25 cellular contexts compared by ENCODE assay signal in the genomic region with DNA sequence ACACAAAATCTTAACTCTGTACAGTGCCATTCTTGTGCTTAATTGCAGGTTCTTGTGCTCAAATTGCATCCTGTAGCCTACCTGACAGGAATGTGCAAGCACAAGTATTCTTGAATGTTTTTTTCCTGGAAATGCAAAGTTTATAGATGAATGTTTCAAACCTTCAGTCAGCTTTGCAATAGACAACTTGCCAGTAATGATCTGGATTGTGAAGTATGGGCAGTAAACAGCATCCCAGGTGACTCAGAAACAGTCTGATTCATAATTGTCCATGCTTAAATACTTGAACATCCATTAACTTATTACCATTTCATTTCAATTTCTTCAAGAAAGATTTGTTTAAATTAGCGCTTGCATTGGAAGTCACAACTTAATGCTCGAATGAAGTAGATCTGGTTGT.
A peak's percentile ranks its signal among the peaks of the same experiment; 100 is the strongest.
DNase-seq lines count a peak whose midpoint lies in the region; ATAC-seq and TF ChIP-seq lines count a peak whose summit lies in the region.
"Had no signal": no experiment of that assay in that cellular context is flagged by ENCODE, and none has a peak within 500 bp of the region (broad histone marks: within the 10 kb centered on the region; RNA-seq: fewer than 3 reads in every experiment).

No MANE protein-coding gene starts in this region.

- no peak overlapping the region for H2BK5ac ChIP-seq in IMR-90 (ENCODE audit: low read depth, low read length, poor library complexity, severe bottlenecking)

- no peak overlapping the region for H2AFZ ChIP-seq in IMR-90 (replicated peaks; ENCODE audit: low read length, poor library complexity)
- H2AFZ ChIP-seq: GM23338 had no signal

- no peak for ATAC-seq in IMR-90 (ENCODE audit: low read depth)
- ATAC-seq in stimulated activated memory B cell treated with anti-CD40 and anti-IgM and Interleukin-4, amounts not matched to agents 10 μg/mL and 1 μg/mL and 100 μg/mL, for 72 hours, result no peak
- ATAC-seq: GM12878, GM23338 had no signal

- H3K23ac ChIP-seq in IMR-90 (ENCODE audit: low read depth, low read length), result no peak overlapping the region

- no peak overlapping the region for H3K27ac Mint-ChIP-seq in activated T-helper 1 cell treated with anti-CD3 and anti-CD28 coated beads, Interleukin-12 subunit alpha, Interleukin-12 subunit beta, Interleukin-2, Interleukin-4 antibody, amounts not matched to agents 30 ng/mL and 10 ng/mL and 1 ng/mL, durations not matched to agents 14 hours and 24 hours and 36 hours
- no peak overlapping the region for H3K27ac Mint-ChIP-seq in stimulated activated memory B cell treated with anti-CD40 and anti-IgM and Interleukin-4, amounts not matched to agents 10 μg/mL and 1 μg/mL and 100 μg/mL, for 72 hours
- H3K27ac Mint-ChIP-seq: CD4-positive, alpha-beta T cell; GM23338 had no signal

- no peaks in the 10 kb centered on the region for H3K9me1 ChIP-seq in IMR-90 (ENCODE audit: insufficient read depth, low read length)

- no peaks in the 10 kb centered on the region for H3K27me3 ChIP-seq in IMR-90 (ENCODE audit: control insufficient read depth, insufficient read depth, low read length)
- H3K27me3 ChIP-seq: BLaER1 treated with 17β-estradiol and CSF1 and Interleukin-3, amounts not matched to agents 10 nM and 100 nM had no signal

- TF ChIP-seq RAD21 in IMR-90 (IDR thresholded peaks at IDR 0.05; ENCODE audit: low read length), result no peak

- H2BK20ac ChIP-seq in IMR-90 (ENCODE audit: low read depth, low read length), result no peak overlapping the region

- H3K4ac ChIP-seq in IMR-90 (ENCODE audit: low read depth, low read length), result no peak overlapping the region

- intact Hi-C loops in IMR-90 (cut with micrococcal nuclease), result no loop called here
- intact Hi-C loops in activated T-helper 1 cell treated with anti-CD3 and anti-CD28 coated beads, Interleukin-12 subunit alpha, Interleukin-12 subunit beta, Interleukin-2, Interleukin-4 antibody, amounts not matched to agents 30 ng/mL and 10 ng/mL and 1 ng/mL, durations not matched to agents 14 hours and 24 hours and 36 hours (cut with micrococcal nuclease), result no loop called here

- no peak overlapping the region for H3K27ac ChIP-seq in IMR-90 (ENCODE audit: insufficient read depth, low read length)
- H3K27ac ChIP-seq: BLaER1 treated with 17β-estradiol and CSF1 and Interleukin-3, amounts not matched to agents 10 nM and 100 nM had no signal

- H4K20me1 ChIP-seq in IMR-90 (ENCODE audit: insufficient read depth, low read length), result no peaks in the 10 kb centered on the region
- H4K20me1 ChIP-seq: BLaER1 treated with 17β-estradiol and CSF1 and Interleukin-3, amounts not matched to agents 10 nM and 100 nM had no signal

- H4K91ac ChIP-seq in IMR-90 (ENCODE audit: insufficient read depth, low read depth, low read length), result no peak overlapping the region

- TF ChIP-seq POLR2A in IMR-90 (IDR thresholded peaks at IDR 0.05; ENCODE audit: low read depth, low read length), result no peak

- H2AK5ac ChIP-seq in IMR-90 (ENCODE audit: low read depth, low read length), result no peak overlapping the region

- no peaks in the 10 kb centered on the region for H3K9me3 ChIP-seq in IMR-90 (ENCODE audit: control insufficient read depth, insufficient read depth, low read length)
- H3K9me3 ChIP-seq: BLaER1 treated with 17β-estradiol and CSF1 and Interleukin-3, amounts not matched to agents 10 nM and 100 nM had no signal

- H2BK15ac ChIP-seq in IMR-90 (ENCODE audit: low read depth, low read length), result no peak overlapping the region

- H3K18ac ChIP-seq in IMR-90 (ENCODE audit: low read depth, low read length), result no peak overlapping the region

- no peak overlapping the region for H4K8ac ChIP-seq in IMR-90 (ENCODE audit: low read depth in 2 of 2, low read length in 2 of 2)

- no peak overlapping the region for H3K4me2 ChIP-seq in IMR-90 (ENCODE audit: low read depth, low read length)
- H3K4me2 ChIP-seq: BLaER1 treated with 17β-estradiol and CSF1 and Interleukin-3, amounts not matched to agents 10 nM and 100 nM; GM23338 had no signal

- no peaks in the 10 kb centered on the region for H3K9me3 Mint-ChIP-seq in activated T-helper 1 cell treated with anti-CD3 and anti-CD28 coated beads, Interleukin-12 subunit alpha, Interleukin-12 subunit beta, Interleukin-2, Interleukin-4 antibody, amounts not matched to agents 30 ng/mL and 10 ng/mL and 1 ng/mL, durations not matched to agents 14 hours and 24 hours and 36 hours
- no peaks in the 10 kb centered on the region for H3K9me3 Mint-ChIP-seq in stimulated activated memory B cell treated with anti-CD40 and anti-IgM and Interleukin-4, amounts not matched to agents 10 μg/mL and 1 μg/mL and 100 μg/mL, for 72 hours
- H3K9me3 Mint-ChIP-seq: CD4-positive, alpha-beta T cell; GM23338; H9 had no signal

- no peak overlapping the region for H4K5ac ChIP-seq in IMR-90 (ENCODE audit: low read depth, low read length)

- H3K4me3 ChIP-seq in IMR-90 (ENCODE audit: insufficient read depth, low read depth, low read length) (no peak overlapping the region), fibroblast of mammary gland (ENCODE audit: control insufficient read depth, low read depth, low read length) (no peak overlapping the region)
- H3K4me3 ChIP-seq: BLaER1 treated with 17β-estradiol and CSF1 and Interleukin-3, amounts not matched to agents 10 nM and 100 nM; GM12878; GM23338 had no signal

- in situ Hi-C loops in IMR-90 (cut with MboI; ENCODE audit: low sequenced_read_pairs), result no loop called here

- H3K4me3 Mint-ChIP-seq in activated T-helper 1 cell treated with anti-CD3 and anti-CD28 coated beads, Interleukin-12 subunit alpha, Interleukin-12 subunit beta, Interleukin-2, Interleukin-4 antibody, amounts not matched to agents 30 ng/mL and 10 ng/mL and 1 ng/mL, durations not matched to agents 14 hours and 24 hours and 36 hours, result no peak overlapping the region
- no peak overlapping the region for H3K4me3 Mint-ChIP-seq in stimulated activated memory B cell treated with anti-CD40 and anti-IgM and Interleukin-4, amounts not matched to agents 10 μg/mL and 1 μg/mL and 100 μg/mL, for 72 hours
- H3K4me3 Mint-ChIP-seq: CD4-positive, alpha-beta T cell; GM23338; H9 had no signal

- peaks cover 2% of the 10 kb centered on the region for H3K27me3 Mint-ChIP-seq in activated T-helper 1 cell treated with anti-CD3 and anti-CD28 coated beads, Interleukin-12 subunit alpha, Interleukin-12 subunit beta, Interleukin-2, Interleukin-4 antibody, amounts not matched to agents 30 ng/mL and 10 ng/mL and 1 ng/mL, durations not matched to agents 14 hours and 24 hours and 36 hours (ENCODE audit: insufficient read depth)
- peaks cover 22% of the 10 kb centered on the region for H3K27me3 Mint-ChIP-seq in stimulated activated memory B cell treated with anti-CD40 and anti-IgM and Interleukin-4, amounts not matched to agents 10 μg/mL and 1 μg/mL and 100 μg/mL, for 72 hours
- H3K27me3 Mint-ChIP-seq: CD4-positive, alpha-beta T cell had no signal

- no peak overlapping the region for H3K14ac ChIP-seq in IMR-90 (replicated peaks; ENCODE audit: low read depth, low read length)

- no CpG with 5 or more reads among the region's 2 CpGs for WGBS in IMR-90 (ENCODE audit: extremely low coverage in 2 of 2, insufficient read length in 1 of 2), 2 experiments

- no peak overlapping the region for H3K56ac ChIP-seq in IMR-90 (ENCODE audit: extremely low read depth, insufficient read depth, low read length)

- CTCF ChIA-PET in IMR-90 (lab: Yijun Ruan, JAX), result no interaction called here

- TF ChIP-seq CTCF in IMR-90 (conservative IDR thresholded peaks at IDR 0.05; ENCODE audit: low read depth, low read length), result no peak
- no peak for TF ChIP-seq CTCF in fibroblast of mammary gland (conservative IDR thresholded peaks at IDR 0.05; ENCODE audit: control insufficient read depth, insufficient read depth, low read depth, low read length)

- H2BK120ac ChIP-seq in IMR-90 (ENCODE audit: low read depth, low read length), result no peak overlapping the region

- dilution Hi-C loops in IMR-90 (cut with HindIII; ENCODE audit: low sequenced_read_pairs, unreplicated experiment), result no loop called here

- peak; percentile 29 for DNase-seq in IMR-90
- peak; percentile 10 for DNase-seq in amniotic epithelial cell (ENCODE audit: low read depth)
- peak; percentile 2 for DNase-seq in fibroblast of mammary gland (ENCODE audit: low read depth)
- DNase-seq in renal cortical epithelial cell (ENCODE audit: low read depth), result peak; percentile 72
- DNase-seq in NCI-H128 (lab: John Stamatoyannopoulos, UW; ENCODE audit: unreplicated experiment), result no peak
- DNase-seq in activated T-helper 1 cell treated with anti-CD3 and anti-CD28 coated beads, Interleukin-12 subunit alpha, Interleukin-12 subunit beta, Interleukin-2, Interleukin-4 antibody, amounts not matched to agents 30 ng/mL and 10 ng/mL and 1 ng/mL, durations not matched to agents 14 hours and 24 hours and 36 hours (ENCODE audit: low spot score), result no peak
- no peak for DNase-seq in HT-29 (ENCODE audit: low spot score)
- DNase-seq: AML-193; CD4-positive, alpha-beta T cell; H9; KG1; MM.1S; NCI-H1417 treated with DMSO at 0.1 percent for 48 hours; NCI-H1694 treated with DMSO at 0.1 percent for 48 hours; NCI-H2081; NCI-H2171 treated with DMSO at 0.1 percent for 48 hours; NCI-H524 treated with DMSO at 0.1 percent for 48 hours; NCI-H82; NK-92 treated with Interleukin-12 subunit alpha and Interleukin-12 subunit beta, amount 100 ng/mL, for 24 hours; RPMI8226; SHP77 had no signal

- BruUV-seq in IMR-90 (replicated peaks; lab: Mats Ljungman, UMichigan), result no TSS peak

- H2AK9ac ChIP-seq in IMR-90 (replicated peaks; ENCODE audit: low read depth, low read length, poor library complexity), result no peak overlapping the region

- no peaks in the 10 kb centered on the region for H3K36me3 ChIP-seq in IMR-90 (ENCODE audit: control insufficient read depth, insufficient read depth, low read length)
- H3K36me3 ChIP-seq: BLaER1 treated with 17β-estradiol and CSF1 and Interleukin-3, amounts not matched to agents 10 nM and 100 nM had no signal

- POLR2A ChIA-PET in IMR-90 (lab: Charles Lee; ENCODE audit: unreplicated experiment), result no interaction called here

- no peak overlapping the region for H3K9ac ChIP-seq in IMR-90 (ENCODE audit: low read depth, low read length)
- H3K9ac ChIP-seq: BLaER1 treated with 17β-estradiol and CSF1 and Interleukin-3, amounts not matched to agents 10 nM and 100 nM had no signal

- H3K36me3 Mint-ChIP-seq in activated T-helper 1 cell treated with anti-CD3 and anti-CD28 coated beads, Interleukin-12 subunit alpha, Interleukin-12 subunit beta, Interleukin-2, Interleukin-4 antibody, amounts not matched to agents 30 ng/mL and 10 ng/mL and 1 ng/mL, durations not matched to agents 14 hours and 24 hours and 36 hours (ENCODE audit: low read depth), result no peaks in the 10 kb centered on the region
- no peaks in the 10 kb centered on the region for H3K36me3 Mint-ChIP-seq in stimulated activated memory B cell treated with anti-CD40 and anti-IgM and Interleukin-4, amounts not matched to agents 10 μg/mL and 1 μg/mL and 100 μg/mL, for 72 hours

- H3K4me1 ChIP-seq in IMR-90 (ENCODE audit: control insufficient read depth, insufficient read depth, low read length), result no peaks in the 10 kb centered on the region
- H3K4me1 ChIP-seq: BLaER1 treated with 17β-estradiol and CSF1 and Interleukin-3, amounts not matched to agents 10 nM and 100 nM had no signal

- H3K79me1 ChIP-seq in IMR-90 (ENCODE audit: low read depth in 1 of 2, low read length in 2 of 2), result no peaks in the 10 kb centered on the region

- no peaks in the 10 kb centered on the region for H3K4me1 Mint-ChIP-seq in activated T-helper 1 cell treated with anti-CD3 and anti-CD28 coated beads, Interleukin-12 subunit alpha, Interleukin-12 subunit beta, Interleukin-2, Interleukin-4 antibody, amounts not matched to agents 30 ng/mL and 10 ng/mL and 1 ng/mL, durations not matched to agents 14 hours and 24 hours and 36 hours (ENCODE audit: low read depth)
- H3K4me1 Mint-ChIP-seq in stimulated activated memory B cell treated with anti-CD40 and anti-IgM and Interleukin-4, amounts not matched to agents 10 μg/mL and 1 μg/mL and 100 μg/mL, for 72 hours, result no peaks in the 10 kb centered on the region
- H3K4me1 Mint-ChIP-seq: H9 had no signal

Comparison
In these comparisons a context has a peak if more than half of its experiments do, and no peak if none do; other contexts are left out.
1. DNase-seq: peak in IMR-90 (single experiment), amniotic epithelial cell (single experiment), fibroblast of mammary gland (single experiment) and renal cortical epithelial cell (single experiment); none in NCI-H128 (single experiment), activated T-helper 1 cell treated with anti-CD3 and anti-CD28 coated beads, Interleukin-12 subunit alpha, Interleukin-12 subunit beta, Interleukin-2, Interleukin-4 antibody, amounts not matched to agents 30 ng/mL and 10 ng/mL and 1 ng/mL, durations not matched to agents 14 hours and 24 hours and 36 hours (single experiment) and HT-29 (single experiment).